1 cellular context compared by ENCODE assay signal in the genomic region with DNA sequence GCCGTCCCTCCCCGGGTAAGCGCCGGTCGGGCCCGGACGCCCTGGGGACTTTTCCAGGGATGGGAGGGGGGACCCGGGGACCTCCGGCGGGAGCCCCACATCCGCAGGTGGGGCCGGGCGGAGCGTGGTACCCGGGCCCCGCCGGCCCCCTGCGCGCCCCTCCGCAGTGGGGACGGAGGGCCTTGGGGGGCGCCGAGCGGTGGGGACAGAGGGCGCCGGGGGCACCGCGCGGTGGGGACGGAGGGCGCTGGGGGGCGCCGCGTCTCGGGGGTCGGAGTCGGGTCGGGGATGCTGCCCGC.
TF ChIP-seq lines count a peak whose summit lies in the region.

No MANE protein-coding gene starts in this region.

TF ChIP-seq in A549, 52 proteins besides CTCF, POLR2A, EP300 and RAD21 (continued from another document):
- TF ChIP-seq, protein P1, sequence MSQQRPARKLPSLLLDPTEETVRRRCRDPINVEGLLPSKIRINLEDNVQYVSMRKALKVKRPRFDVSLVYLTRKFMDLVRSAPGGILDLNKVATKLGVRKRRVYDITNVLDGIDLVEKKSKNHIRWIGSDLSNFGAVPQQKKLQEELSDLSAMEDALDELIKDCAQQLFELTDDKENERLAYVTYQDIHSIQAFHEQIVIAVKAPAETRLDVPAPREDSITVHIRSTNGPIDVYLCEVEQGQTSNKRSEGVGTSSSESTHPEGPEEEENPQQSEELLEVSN (IDR thresholded peaks at IDR 0.05; ENCODE audit: borderline replicate concordance, low read depth): no peak
- TF ChIP-seq PHF8 (IDR thresholded peaks at IDR 0.05; ENCODE audit: borderline replicate concordance, low read depth): no peak
- no peak for TF ChIP-seq KDM1A (IDR thresholded peaks at IDR 0.05; ENCODE audit: low read depth)
- TF ChIP-seq, protein P2, sequence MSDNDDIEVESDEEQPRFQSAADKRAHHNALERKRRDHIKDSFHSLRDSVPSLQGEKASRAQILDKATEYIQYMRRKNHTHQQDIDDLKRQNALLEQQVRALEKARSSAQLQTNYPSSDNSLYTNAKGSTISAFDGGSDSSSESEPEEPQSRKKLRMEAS (IDR thresholded peaks at IDR 0.05): no peak
- TF ChIP-seq, protein P3, sequence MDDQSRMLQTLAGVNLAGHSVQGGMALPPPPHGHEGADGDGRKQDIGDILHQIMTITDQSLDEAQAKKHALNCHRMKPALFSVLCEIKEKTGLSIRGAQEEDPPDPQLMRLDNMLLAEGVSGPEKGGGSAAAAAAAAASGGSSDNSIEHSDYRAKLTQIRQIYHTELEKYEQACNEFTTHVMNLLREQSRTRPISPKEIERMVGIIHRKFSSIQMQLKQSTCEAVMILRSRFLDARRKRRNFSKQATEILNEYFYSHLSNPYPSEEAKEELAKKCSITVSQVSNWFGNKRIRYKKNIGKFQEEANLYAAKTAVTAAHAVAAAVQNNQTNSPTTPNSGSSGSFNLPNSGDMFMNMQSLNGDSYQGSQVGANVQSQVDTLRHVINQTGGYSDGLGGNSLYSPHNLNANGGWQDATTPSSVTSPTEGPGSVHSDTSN (IDR thresholded peaks at IDR 0.05): no peak
- no peak for TF ChIP-seq HDAC2 (IDR thresholded peaks at IDR 0.05)
- no peak for TF ChIP-seq BHLHE40 (IDR thresholded peaks at IDR 0.05; ENCODE audit: low read depth, low read length)
- no peak for TF ChIP-seq SMC3 (IDR thresholded peaks at IDR 0.05)
